In genomic region chr20:38460040-38460623, GRCh38 we compare ENCODE assay signal across 8 cellular contexts. TPM values are rescaled to one million over a fixed set of nuclear protein-coding genes. Genes with fewer than 3 reads are reported as not detected.
DNase-seq lines count a peak whose midpoint lies in the region; ATAC-seq, FAIRE-seq and TF ChIP-seq lines count a peak whose summit lies in the region.

No MANE protein-coding gene starts in this region.

- TF ChIP-seq CTCF in fibroblast of pulmonary artery (IDR thresholded peaks at IDR 0.05; ENCODE audit: low read length, missing control alignments): no peak

- peak; percentile 29 to 60 for DNase-seq in NCI-H2081 (lab: John Stamatoyannopoulos, UW)
- no peak for DNase-seq in NCI-H2081 treated with DMSO at 0.1 percent for 48 hours (lab: John Stamatoyannopoulos, UW)
- DNase-seq in OCI-M1 (lab: John Stamatoyannopoulos, UW): peak; percentile 70
- DNase-seq in fibroblast of pulmonary artery (ENCODE audit: low read depth): peak; percentile 94
- DNase-seq in smooth muscle cell of the brain vasculature (ENCODE audit: low read depth, low spot score): peak; percentile 89
- no peak for DNase-seq in frontal cortex (ENCODE audit: low spot score in 2 of 2)

- ATAC-seq in HG03108 (IDR thresholded peaks at IDR 0.05; ENCODE audit: unreplicated experiment) (no peak), GM18868 (IDR thresholded peaks at IDR 0.05; ENCODE audit: unreplicated experiment) (no peak)

- no peak for FAIRE-seq in frontal cortex (lab: Jason Lieb, UNC)

- H3K4me3 ChIP-seq in fibroblast of pulmonary artery (replicated peaks; ENCODE audit: low read depth, low read length): no peak overlapping the region

RNA-seq across cellular contexts. Expression of gene RALGAPB, which starts 12.5 kb away (rescaled TPM):
- 35.5 TPM for total RNA-seq in frontal cortex

RNA-seq across cellular contexts. Expression of gene SNHG17, which starts 25.0 kb away (rescaled TPM):
- total RNA-seq in frontal cortex: 4.5 TPM

Comparison
In these comparisons a context has a peak if more than half of its experiments do, and no peak if none do; other contexts are left out.
1. DNase-seq: peak in NCI-H2081 (2 of 2), OCI-M1 (single experiment), fibroblast of pulmonary artery (single experiment) and smooth muscle cell of the brain vasculature (single experiment); none in NCI-H2081 treated with DMSO at 0.1 percent for 48 hours (single experiment) and frontal cortex (0 of 2).